Comparison of ENCODE assay signal across 11 cellular contexts in genomic region chr10:6924166-6924565, GRCh38.
DNase-seq lines count a peak whose midpoint lies in the region; ATAC-seq and TF ChIP-seq lines count a peak whose summit lies in the region.
"Had no signal": no experiment of that assay in that cellular context is flagged by ENCODE, and none has a peak within 500 bp of the region (broad histone marks: within the 10 kb centered on the region; RNA-seq: fewer than 3 reads in every experiment).

No MANE protein-coding gene starts in this region.

- no peaks in the 10 kb centered on the region for H3K9me3 Mint-ChIP-seq in activated CD4-positive, alpha-beta memory T cell treated with anti-CD3 and anti-CD28 coated beads for 36 hours

- H3K36me3 Mint-ChIP-seq in activated CD4-positive, alpha-beta memory T cell treated with anti-CD3 and anti-CD28 coated beads for 36 hours = no peaks in the 10 kb centered on the region

- CTCF ChIA-PET in activated CD4-positive, alpha-beta memory T cell treated with anti-CD3 and anti-CD28 coated beads for 36 hours (lab: Charles Lee) = interaction anchor here (1.1 to 1.6 kb wide), 5 partner anchors 9 to 488 kb away, joined by 3 to 6 read pairs (median 4); no protein-coding TSS in a partner anchor

- no peak overlapping the region for H3K4me3 ChIP-seq in fibroblast of the aortic adventitia (ENCODE audit: low read depth, low read length)

- peaks cover 43% of the 10 kb centered on the region for H3K4me1 Mint-ChIP-seq in activated CD4-positive, alpha-beta memory T cell treated with anti-CD3 and anti-CD28 coated beads for 36 hours (ENCODE audit: low read depth)

- DNase-seq in A172 (ENCODE audit: low spot score) = peak; percentile 75
- DNase-seq in HCEC 1CT = peak; percentile 45
- DNase-seq in SW480 (ENCODE audit: low spot score) = peak; percentile 22
- DNase-seq in fibroblast of the aortic adventitia (ENCODE audit: low read depth) = peak; percentile 14
- DNase-seq in activated CD4-positive, alpha-beta memory T cell treated with anti-CD3 and anti-CD28 coated beads for 36 hours = no peak
- no peak for DNase-seq in stimulated activated CD4-positive, alpha-beta T cell treated with anti-CD3 and anti-CD28 coated beads, Interleukin-4, amount 100 ng/mL, for 1 hour
- DNase-seq in GF-D8 (lab: John Stamatoyannopoulos, UW) = no peak
- DNase-seq: NCI-H1417 treated with DMSO at 0.1 percent for 48 hours; stimulated activated naive CD8-positive, alpha-beta T cell treated with anti-CD3 and anti-CD28 coated beads, Interleukin-15, Interleukin-2, amounts not matched to agents 100 U/mL and 50 U/mL, for 24 hours; T-helper 9 cell had no signal

- no peak overlapping the region for H3K27ac Mint-ChIP-seq in activated CD4-positive, alpha-beta memory T cell treated with anti-CD3 and anti-CD28 coated beads for 36 hours

- POLR2A ChIA-PET in activated CD4-positive, alpha-beta memory T cell treated with anti-CD3 and anti-CD28 coated beads for 36 hours (lab: Charles Lee) = no interaction called here

- intact Hi-C loops in activated CD4-positive, alpha-beta memory T cell treated with anti-CD3 and anti-CD28 coated beads for 36 hours (cut with micrococcal nuclease) = loop anchor here (10.0 kb wide), 1 partner anchor 761 kb away; no protein-coding TSS in a partner anchor

- TF ChIP-seq CTCF in fibroblast of the aortic adventitia (IDR thresholded peaks at IDR 0.05; ENCODE audit: insufficient read depth, low read length) = no peak

- no peaks in the 10 kb centered on the region for H3K27me3 Mint-ChIP-seq in activated CD4-positive, alpha-beta memory T cell treated with anti-CD3 and anti-CD28 coated beads for 36 hours

- no peak for ATAC-seq in HG02870 (IDR thresholded peaks at IDR 0.05; ENCODE audit: unreplicated experiment)
- ATAC-seq: stimulated activated naive CD8-positive, alpha-beta T cell treated with anti-CD3 and anti-CD28 coated beads, Interleukin-15, Interleukin-2, amounts not matched to agents 100 U/mL and 50 U/mL, for 24 hours had no signal

- no peak overlapping the region for H3K4me3 Mint-ChIP-seq in activated CD4-positive, alpha-beta memory T cell treated with anti-CD3 and anti-CD28 coated beads for 36 hours

Comparison
In these comparisons a context has a peak if more than half of its experiments do, and no peak if none do; other contexts are left out.
1. DNase-seq: peak in A172 (single experiment), HCEC 1CT (single experiment), SW480 (single experiment) and fibroblast of the aortic adventitia (single experiment); none in activated CD4-positive, alpha-beta memory T cell treated with anti-CD3 and anti-CD28 coated beads for 36 hours (single experiment), stimulated activated CD4-positive, alpha-beta T cell treated with anti-CD3 and anti-CD28 coated beads, Interleukin-4, amount 100 ng/mL, for 1 hour (single experiment) and GF-D8 (single experiment).